In the genomic region with DNA sequence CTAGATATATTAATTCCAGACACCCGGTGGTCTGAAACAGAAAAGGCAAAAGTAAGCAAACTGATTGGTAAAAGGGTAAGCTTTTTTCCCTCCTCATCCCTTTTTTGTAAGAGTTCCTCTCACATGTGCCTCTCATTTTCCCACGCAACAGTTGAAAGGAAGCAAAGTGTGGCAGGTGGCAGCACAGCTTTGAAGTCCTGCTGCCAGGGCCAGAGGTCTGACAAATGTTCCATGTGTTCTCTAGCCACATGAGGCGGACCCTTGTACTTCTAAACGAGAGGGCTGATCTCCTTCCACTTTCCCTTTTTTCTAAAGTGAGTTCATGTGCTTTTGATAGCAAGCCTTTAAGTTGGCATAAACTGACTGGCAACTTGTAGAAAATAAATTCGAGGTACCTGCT, we compare ENCODE assay signal across 15 cellular contexts.
DNase-seq lines count a peak whose midpoint lies in the region; ATAC-seq and TF ChIP-seq lines count a peak whose summit lies in the region.
"Had no signal": no experiment of that assay in that cellular context is flagged by ENCODE, and none has a peak within 500 bp of the region (broad histone marks: within the 10 kb centered on the region; RNA-seq: fewer than 3 reads in every experiment).

No MANE protein-coding gene starts in this region.

- H3K36me3 ChIP-seq in HCT116 (ENCODE audit: control insufficient read depth in 1 of 2, insufficient read depth in 2 of 2, low read length in 2 of 2) (no peaks in the 10 kb centered on the region), SK-N-MC (ENCODE audit: insufficient read depth, low read length) (no peaks in the 10 kb centered on the region; the same call in 1 of the 2 replicates)
- H3K36me3 ChIP-seq: BE2C, HAP-1 had no signal

- no peak for TF ChIP-seq RAD21 in HCT116 (IDR thresholded peaks at IDR 0.05; ENCODE audit: low read depth)

- intact Hi-C loops in HCT116 (cut with micrococcal nuclease), result no loop called here

- no peaks in the 10 kb centered on the region; a peak in 1 of 4 replicates for H3K9me3 ChIP-seq in HCT116 (ENCODE audit: control insufficient read depth in 1 of 2, insufficient read depth in 1 of 2, low read depth in 1 of 2, low read length in 2 of 2)
- H3K9me3 ChIP-seq in SK-N-MC (ENCODE audit: low read depth, low read length), result no peaks in the 10 kb centered on the region
- H3K9me3 ChIP-seq: A549, BE2C, HAP-1 had no signal

- H3K4me2 ChIP-seq in HCT116 (ENCODE audit: low read length), result no peak overlapping the region
- H3K4me2 ChIP-seq: A549 had no signal

- H4K20me1 ChIP-seq in HCT116 (ENCODE audit: insufficient read depth), result no peaks in the 10 kb centered on the region

- H3K79me2 ChIP-seq in HCT116 (ENCODE audit: insufficient read depth, low read length), result no peaks in the 10 kb centered on the region

- H3K9ac ChIP-seq in HCT116 (ENCODE audit: low read length) (no peak overlapping the region), SK-N-MC (ENCODE audit: insufficient read length) (no peak overlapping the region)

- H3K9me2 ChIP-seq in HCT116 (ENCODE audit: insufficient read depth), result no peaks in the 10 kb centered on the region

- no peak for TF ChIP-seq POLR2A in HCT116 (IDR thresholded peaks at IDR 0.05; ENCODE audit: borderline replicate concordance, extremely low read depth, insufficient read depth, insufficient read length)

- POLR2A ChIA-PET in HCT116 (lab: Charles Lee), result no interaction called here

- CTCF ChIA-PET in HCT116 (lab: Charles Lee), result interaction anchor here (0.8 to 2.3 kb wide), 21 partner anchors 8 to 1139 kb away, joined by 3 to 20 read pairs (median 4); no protein-coding TSS in a partner anchor

- TF ChIP-seq CTCF in HCT116 (IDR thresholded peaks at IDR 0.05 in 2 of 3, conservative IDR thresholded peaks at IDR 0.05 in 1 of 3; ENCODE audit: borderline replicate concordance in 1 of 3, insufficient read depth in 1 of 3, low read depth in 2 of 3, low read length in 2 of 3), result no peak

- BruUV-seq in HCT116 (replicated peaks; lab: Mats Ljungman, UMichigan), result no TSS peak

- ATAC-seq in GM19351 (IDR thresholded peaks at IDR 0.05; ENCODE audit: unreplicated experiment) (peak; percentile 4), HCT116 (no peak), HG03196 (IDR thresholded peaks at IDR 0.05; ENCODE audit: unreplicated experiment) (no peak), HG02759 (IDR thresholded peaks at IDR 0.05; ENCODE audit: unreplicated experiment) (no peak), HG02884 (IDR thresholded peaks at IDR 0.05; ENCODE audit: unreplicated experiment) (no peak)
- ATAC-seq: A549 had no signal

- DNase-seq in HCT116 (ENCODE audit: low read depth, low spot score) (no peak), SK-N-MC (ENCODE audit: low read depth, low spot score) (no peak), myocyte (ENCODE audit: low read depth) (peak; percentile 57)
- no peak for DNase-seq in activated T-cell treated with anti-CD3 and anti-CD28 coated beads, Interleukin-2, amount 50 U/mL, for 1 hour
- DNase-seq: BE2C; CD4-positive, alpha-beta memory T cell; GOT3; KG1 had no signal

- peak overlapping the region; percentile 44 for H2AFZ ChIP-seq in HCT116 (ENCODE audit: low read depth, low read length, poor library complexity, severe bottlenecking)

- no peak overlapping the region for H3K27ac ChIP-seq in HCT116 (ENCODE audit: low read depth, low read length)
- H3K27ac ChIP-seq in SK-N-MC, result 0 out of 2 replicates have a peak overlapping the region, but pooled peaks have one; percentile 2
- H3K27ac ChIP-seq: A549, C4-2B had no signal

- H3K4me1 ChIP-seq in HCT116 (ENCODE audit: control insufficient read depth in 1 of 2, insufficient read depth in 2 of 2, low read length in 2 of 2), result no peaks in the 10 kb centered on the region
- H3K4me1 ChIP-seq: A549, BE2C, HAP-1 had no signal

- RAD21 ChIA-PET in HCT116 (lab: Charles Lee; ENCODE audit: low non-redundant PET in 1 of 2, low total read pairs in 2 of 2, uncharacterized antibody in 2 of 2, unreplicated experiment in 2 of 2), result interaction anchor here in 1 of 2 experiments (1.0 kb wide), 1 partner anchor 369 kb away, joined by 3 read pairs; no protein-coding TSS in a partner anchor

- H3K27me3 ChIP-seq in HCT116 (ENCODE audit: insufficient read depth, low read length), result no peaks in the 10 kb centered on the region
- H3K27me3 ChIP-seq: BE2C had no signal

- H3K4me3 ChIP-seq in HCT116 (replicated peaks in 1 of 2; ENCODE audit: low read depth in 1 of 2, low read length in 2 of 2) (no peak overlapping the region), SK-N-MC (no peak overlapping the region)
- H3K4me3 ChIP-seq: A549, HAP-1 had no signal

TF ChIP-seq in HCT116, 20 proteins besides CTCF, POLR2A, EP300 and RAD21:
- no peak for TF ChIP-seq YY1 (IDR thresholded peaks at IDR 0.05; ENCODE audit: extremely low read depth, insufficient replicate concordance, low read depth, low read length)
- TF ChIP-seq, protein P1, sequence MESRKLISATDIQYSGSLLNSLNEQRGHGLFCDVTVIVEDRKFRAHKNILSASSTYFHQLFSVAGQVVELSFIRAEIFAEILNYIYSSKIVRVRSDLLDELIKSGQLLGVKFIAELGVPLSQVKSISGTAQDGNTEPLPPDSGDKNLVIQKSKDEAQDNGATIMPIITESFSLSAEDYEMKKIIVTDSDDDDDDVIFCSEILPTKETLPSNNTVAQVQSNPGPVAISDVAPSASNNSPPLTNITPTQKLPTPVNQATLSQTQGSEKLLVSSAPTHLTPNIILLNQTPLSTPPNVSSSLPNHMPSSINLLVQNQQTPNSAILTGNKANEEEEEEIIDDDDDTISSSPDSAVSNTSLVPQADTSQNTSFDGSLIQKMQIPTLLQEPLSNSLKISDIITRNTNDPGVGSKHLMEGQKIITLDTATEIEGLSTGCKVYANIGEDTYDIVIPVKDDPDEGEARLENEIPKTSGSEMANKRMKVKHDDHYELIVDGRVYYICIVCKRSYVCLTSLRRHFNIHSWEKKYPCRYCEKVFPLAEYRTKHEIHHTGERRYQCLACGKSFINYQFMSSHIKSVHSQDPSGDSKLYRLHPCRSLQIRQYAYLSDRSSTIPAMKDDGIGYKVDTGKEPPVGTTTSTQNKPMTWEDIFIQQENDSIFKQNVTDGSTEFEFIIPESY (IDR thresholded peaks at IDR 0.05; ENCODE audit: extremely low read depth, insufficient replicate concordance, low read length), result no peak
- TF ChIP-seq, protein P2, sequence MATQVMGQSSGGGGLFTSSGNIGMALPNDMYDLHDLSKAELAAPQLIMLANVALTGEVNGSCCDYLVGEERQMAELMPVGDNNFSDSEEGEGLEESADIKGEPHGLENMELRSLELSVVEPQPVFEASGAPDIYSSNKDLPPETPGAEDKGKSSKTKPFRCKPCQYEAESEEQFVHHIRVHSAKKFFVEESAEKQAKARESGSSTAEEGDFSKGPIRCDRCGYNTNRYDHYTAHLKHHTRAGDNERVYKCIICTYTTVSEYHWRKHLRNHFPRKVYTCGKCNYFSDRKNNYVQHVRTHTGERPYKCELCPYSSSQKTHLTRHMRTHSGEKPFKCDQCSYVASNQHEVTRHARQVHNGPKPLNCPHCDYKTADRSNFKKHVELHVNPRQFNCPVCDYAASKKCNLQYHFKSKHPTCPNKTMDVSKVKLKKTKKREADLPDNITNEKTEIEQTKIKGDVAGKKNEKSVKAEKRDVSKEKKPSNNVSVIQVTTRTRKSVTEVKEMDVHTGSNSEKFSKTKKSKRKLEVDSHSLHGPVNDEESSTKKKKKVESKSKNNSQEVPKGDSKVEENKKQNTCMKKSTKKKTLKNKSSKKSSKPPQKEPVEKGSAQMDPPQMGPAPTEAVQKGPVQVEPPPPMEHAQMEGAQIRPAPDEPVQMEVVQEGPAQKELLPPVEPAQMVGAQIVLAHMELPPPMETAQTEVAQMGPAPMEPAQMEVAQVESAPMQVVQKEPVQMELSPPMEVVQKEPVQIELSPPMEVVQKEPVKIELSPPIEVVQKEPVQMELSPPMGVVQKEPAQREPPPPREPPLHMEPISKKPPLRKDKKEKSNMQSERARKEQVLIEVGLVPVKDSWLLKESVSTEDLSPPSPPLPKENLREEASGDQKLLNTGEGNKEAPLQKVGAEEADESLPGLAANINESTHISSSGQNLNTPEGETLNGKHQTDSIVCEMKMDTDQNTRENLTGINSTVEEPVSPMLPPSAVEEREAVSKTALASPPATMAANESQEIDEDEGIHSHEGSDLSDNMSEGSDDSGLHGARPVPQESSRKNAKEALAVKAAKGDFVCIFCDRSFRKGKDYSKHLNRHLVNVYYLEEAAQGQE (IDR thresholded peaks at IDR 0.05; ENCODE audit: low read depth), result no peak
- TF ChIP-seq FOSL1 (IDR thresholded peaks at IDR 0.05; ENCODE audit: low read depth), result no peak
- TF ChIP-seq, protein P3, sequence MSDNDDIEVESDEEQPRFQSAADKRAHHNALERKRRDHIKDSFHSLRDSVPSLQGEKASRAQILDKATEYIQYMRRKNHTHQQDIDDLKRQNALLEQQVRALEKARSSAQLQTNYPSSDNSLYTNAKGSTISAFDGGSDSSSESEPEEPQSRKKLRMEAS (IDR thresholded peaks at IDR 0.05), result no peak
- TF ChIP-seq EZH2 (IDR thresholded peaks at IDR 0.05), result no peak
- TF ChIP-seq POLR2AphosphoS5 (IDR thresholded peaks at IDR 0.05; ENCODE audit: low read depth, low read length), result no peak
- no peak for TF ChIP-seq ZFX (IDR thresholded peaks at IDR 0.05)
